In the genomic region with DNA sequence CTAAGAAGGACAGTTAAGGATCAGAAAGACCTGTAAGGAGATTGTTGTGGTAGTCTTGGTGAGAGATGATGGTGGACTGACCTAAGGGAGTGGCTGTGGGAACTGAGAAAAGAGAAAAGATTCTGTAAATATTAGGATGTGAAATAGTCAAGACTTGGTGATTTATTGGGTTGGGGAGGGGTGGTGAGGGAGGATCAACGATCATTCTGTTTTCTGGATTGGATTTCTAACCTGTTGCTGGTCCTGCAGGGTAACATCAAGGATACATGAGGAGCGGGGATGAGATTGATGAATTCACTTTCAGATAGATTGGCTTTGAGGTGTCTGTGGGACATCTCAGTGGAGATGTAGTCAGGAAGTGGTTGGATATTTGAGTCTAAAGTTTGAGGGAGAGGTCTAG, we compare ENCODE assay signal across 17 cellular contexts. TPM values are rescaled to one million over a fixed set of nuclear protein-coding genes. Genes with fewer than 3 reads are reported as not detected.
DNase-seq lines count a peak whose midpoint lies in the region; ATAC-seq, FAIRE-seq and TF ChIP-seq lines count a peak whose summit lies in the region.
"Had no signal": no experiment of that assay in that cellular context is flagged by ENCODE, and none has a peak within 500 bp of the region (broad histone marks: within the 10 kb centered on the region; RNA-seq: fewer than 3 reads in every experiment).

No MANE protein-coding gene starts in this region.

- H3K27ac ChIP-seq in HepG2 (ENCODE audit: extremely low read length, insufficient read depth, low read length) (no peak overlapping the region), right lobe of liver (no peak overlapping the region), SJCRH30 (no peak overlapping the region), iPS-18a (ENCODE audit: low read length) (no peak overlapping the region)
- H3K27ac ChIP-seq: neutrophil had no signal

- 93% methylated on average over 2 of the region's 2 CpGs for WGBS in HepG2 (ENCODE audit: low lambda C conversion rate)
- 72% methylated on average over 2 of the region's 2 CpGs for WGBS in right lobe of liver (ENCODE audit: insufficient coverage, low coverage, low lambda C conversion rate, missing lambda C conversion rate)

- FAIRE-seq in HepG2 (lab: Jason Lieb, UNC), result no peak
- FAIRE-seq: A204.1, RCC 7860 had no signal

- in situ Hi-C loops in HepG2 (cut with HindIII; ENCODE audit: extremely low pct_ligation_motif_present, low pct_unique_long_range_greater_than_20kb), result no loop called here

- POLR2A ChIA-PET in HepG2 (lab: Yijun Ruan, JAX), result no interaction called here

- H3K9ac ChIP-seq in HepG2 (ENCODE audit: insufficient read depth, low read depth, low read length) (peak overlapping the region; percentile 58), iPS-18a (ENCODE audit: low read length) (no peak overlapping the region)

- peaks cover 0 to 3% of the 10 kb centered on the region in 2 experiments; a peak in 1 of 5 replicates for H3K36me3 ChIP-seq in HepG2 (replicated peaks in 1 of 2; ENCODE audit: control insufficient read depth in 1 of 2, insufficient read depth in 2 of 2, low read length in 2 of 2)
- H3K36me3 ChIP-seq in right lobe of liver, result no peaks in the 10 kb centered on the region
- H3K36me3 ChIP-seq in SJCRH30, result peaks cover 2% of the 10 kb centered on the region; the same call in 1 of the 2 replicates
- H3K36me3 ChIP-seq in iPS-18a (ENCODE audit: control insufficient read depth, low read depth, low read length), result peaks cover 2% of the 10 kb centered on the region

- H3K4me1 ChIP-seq in HepG2 (ENCODE audit: insufficient read depth, low read length), result peaks cover 13% of the 10 kb centered on the region
- peaks cover 0 to 4% (median 0%) of the 10 kb centered on the region in 4 donors for H3K4me1 ChIP-seq in right lobe of liver
- H3K4me1 ChIP-seq in SJCRH30, result no peaks in the 10 kb centered on the region
- no peaks in the 10 kb centered on the region for H3K4me1 ChIP-seq in iPS-18a (ENCODE audit: control insufficient read depth, low read depth, low read length)

- TF ChIP-seq RAD21 in HepG2 (CRISPR knock-in tag; IDR thresholded peaks at IDR 0.05), result no peak

- TF ChIP-seq POLR2A in HepG2 (IDR thresholded peaks at IDR 0.05; ENCODE audit: insufficient read depth in 1 of 2, low read depth in 2 of 2, low read length in 2 of 2) (no peak), right lobe of liver (IDR thresholded peaks at IDR 0.05) (no peak)

- ATAC-seq in HepG2, result no peak
- no peak for ATAC-seq in right lobe of liver
- ATAC-seq in HG03439 (IDR thresholded peaks at IDR 0.05; ENCODE audit: unreplicated experiment), result no peak
- no peak for ATAC-seq in GM18861 (IDR thresholded peaks at IDR 0.05; ENCODE audit: unreplicated experiment)
- ATAC-seq: stimulated activated naive CD8-positive, alpha-beta T cell treated with anti-CD3 and anti-CD28 coated beads, Interleukin-15, amount 100 ng/mL, for 72 hours; T-helper 17 cell had no signal

- TF ChIP-seq CTCF in HepG2 (CRISPR knock-in tag; IDR thresholded peaks at IDR 0.05), result no peak
- no peak for TF ChIP-seq CTCF in right lobe of liver (IDR thresholded peaks at IDR 0.05)

- intact Hi-C loops in HepG2 (cut with micrococcal nuclease; ENCODE audit: unreplicated experiment) (loop anchor here (10.0 kb wide), 1 partner anchor 52 kb away; a partner anchor contains a TSS), right lobe of liver (cut with DNase I) (no loop called here)

- peak overlapping the region; percentile 38 to 86 (median 83); a peak in 3 of 6 replicates for H3K4me3 ChIP-seq in HepG2 (replicated peaks in 1 of 3; ENCODE audit: insufficient read depth in 1 of 3, low read depth in 2 of 3, low read length in 3 of 3)
- peak overlapping the region in 1 of 3 donors; percentile 72 for H3K4me3 ChIP-seq in right lobe of liver
- peak overlapping the region; percentile 78 for H3K4me3 ChIP-seq in SJCRH30
- H3K4me3 ChIP-seq in iPS-18a (ENCODE audit: low read length), result peak overlapping the region; percentile 95

- BruUV-seq in HepG2 (replicated peaks; lab: Mats Ljungman, UMichigan), result no TSS peak

- H3K9me3 ChIP-seq in HepG2 (ENCODE audit: low read length) (no peaks in the 10 kb centered on the region), right lobe of liver (no peaks in the 10 kb centered on the region), SJCRH30 (replicated peaks) (no peaks in the 10 kb centered on the region), iPS-18a (ENCODE audit: control insufficient read depth, low read depth, low read length) (peaks cover 5% of the 10 kb centered on the region)
- H3K9me3 ChIP-seq: neutrophil had no signal

- H3K27me3 ChIP-seq in HepG2 (ENCODE audit: control insufficient read depth in 1 of 2, insufficient read depth in 2 of 2, low read length in 2 of 2) (no peaks in the 10 kb centered on the region), right lobe of liver (no peaks in the 10 kb centered on the region), SJCRH30 (no peaks in the 10 kb centered on the region), iPS-18a (ENCODE audit: control insufficient read depth, insufficient read depth, low read length) (no peaks in the 10 kb centered on the region)
- H3K27me3 ChIP-seq: neutrophil had no signal

- CTCF ChIA-PET in HepG2 (lab: Yijun Ruan, JAX; ENCODE audit: low intra/inter-chr PET ratio, low total read pairs), result no interaction called here

- H2AFZ ChIP-seq in HepG2 (ENCODE audit: low read length), result no peak overlapping the region

- TF ChIP-seq EP300 in HepG2 (IDR thresholded peaks at IDR 0.05; ENCODE audit: low read depth in 2 of 2, low read length in 2 of 2), result no peak
- no peak for TF ChIP-seq EP300 in HepG2 (CRISPR knock-in tag; IDR thresholded peaks at IDR 0.05; ENCODE audit: borderline replicate concordance)

- no peak for DNase-seq in HepG2 (ENCODE audit: low spot score)
- DNase-seq in right lobe of liver, result no peak
- no peak for DNase-seq in SJCRH30
- no peak for DNase-seq in NCI-H69 (lab: John Stamatoyannopoulos, UW)
- DNase-seq in EL, result no peak
- DNase-seq: activated CD4-positive, alpha-beta T cell treated with anti-CD3 and anti-CD28 coated beads for 4 hours; activated T-cell treated with anti-CD3 and anti-CD28 coated beads, Interleukin-2, amount 50 U/mL, for 24 hours; hippocampal formation; NCI-H446; stimulated activated naive CD8-positive, alpha-beta T cell treated with anti-CD3 and anti-CD28 coated beads, Interleukin-15, amount 100 ng/mL, for 72 hours; T-helper 17 cell had no signal

- peak overlapping the region; percentile 84 for H3K4me2 ChIP-seq in HepG2 (ENCODE audit: low read depth, low read length)

- no peaks in the 10 kb centered on the region for H4K20me1 ChIP-seq in HepG2 (ENCODE audit: insufficient read depth, low read length)

- H3K79me2 ChIP-seq in HepG2 (ENCODE audit: insufficient read depth, low read length), result peaks cover 16% of the 10 kb centered on the region

RNA-seq across cellular contexts. Expression of a gene that starts 1.4 kb away (rescaled TPM):
- 29.5 and 43.2 TPM in 2 replicates for total RNA-seq in HepG2 (2016; rRNA removed; fragmentation: Illumina TruSeq; extraction: Trizol)
- total RNA-seq in HepG2 (2016; cell fraction: cytosol; rRNA removed; fragmentation: Illumina TruSeq; extraction: Trizol; ENCODE audit: low read depth), result 10.7 and 11.2 TPM in 2 replicates
- 30.4 and 46.3 TPM in 2 replicates for total RNA-seq in HepG2 (2016; cell fraction: insoluble cytoplasmic fraction; rRNA removed; fragmentation: Illumina TruSeq; extraction: Trizol)
- 12.8 and 13.8 TPM in 2 replicates for total RNA-seq in HepG2 (2016; cell fraction: membrane; rRNA removed; fragmentation: Illumina TruSeq; extraction: Trizol)
- total RNA-seq in HepG2 (2016; cell fraction: nucleus; rRNA removed; fragmentation: Illumina TruSeq; extraction: Trizol), result 15.0 and 15.2 TPM in 2 replicates
- 9.9 and 12.6 TPM in 2 replicates for polyA plus RNA-seq in HepG2 (2011; rRNA removed)
- polyA plus RNA-seq in HepG2 (2011; cell fraction: cytosol; rRNA removed), result 4.8 and 7.0 TPM in 2 replicates
- 2.0 and 6.0 TPM in 2 replicates for polyA plus RNA-seq in HepG2 (2011; cell fraction: nucleus; rRNA removed)
- 26.8 and 37.1 TPM in 2 replicates for polyA plus RNA-seq in HepG2 (2012)
- 16.6 and 17.5 TPM in 2 replicates for polyA plus RNA-seq in HepG2 (2016; cell fraction: cytosol; fragmentation: Illumina TruSeq; extraction: Trizol; ENCODE audit: low read depth)
- polyA plus RNA-seq in HepG2 (2016; cell fraction: insoluble cytoplasmic fraction; fragmentation: Illumina TruSeq; extraction: Trizol; ENCODE audit: low read depth), result 70.9 and 79.1 TPM in 2 replicates
- 17.8 and 21.6 TPM in 2 replicates for polyA plus RNA-seq in HepG2 (2016; cell fraction: membrane; fragmentation: Illumina TruSeq; extraction: Trizol; ENCODE audit: low read depth)
- polyA plus RNA-seq in HepG2 (2016; cell fraction: nucleus; fragmentation: Illumina TruSeq; extraction: Trizol; ENCODE audit: insufficient read depth, low read depth), result 25.2 and 26.0 TPM in 2 replicates
- 1.4 and 2.5 TPM in 2 replicates for polyA minus RNA-seq in HepG2 (2011; rRNA and poly(A)+ RNA removed; ENCODE audit: low replicate concordance)
- polyA minus RNA-seq in HepG2 (2011; cell fraction: cytosol; rRNA and poly(A)+ RNA removed), result 3.7 and 4.5 TPM in 2 replicates
- polyA minus RNA-seq in HepG2 (2011; cell fraction: nucleus; rRNA and poly(A)+ RNA removed), result 12.4 and 15.5 TPM in 2 replicates
- 1 to 10 TPM; 6.1 to 9.3 (median 8.1) TPM for total RNA-seq in right lobe of liver
- total RNA-seq in SJCRH30 (2014; rRNA removed; shearing (Covaris generic)), result 35.9 and 60.9 TPM in 2 replicates

RNA-seq across cellular contexts. Expression of a gene that starts 51.2 kb away (rescaled TPM):
- not detected in 2 replicates for total RNA-seq in HepG2 (2016; rRNA removed; fragmentation: Illumina TruSeq; extraction: Trizol)
- total RNA-seq in HepG2 (2016; cell fraction: cytosol; rRNA removed; fragmentation: Illumina TruSeq; extraction: Trizol; ENCODE audit: low read depth), result not detected in 2 replicates
- 0.04 TPM in 1 of 2 replicates, not detected in the other for total RNA-seq in HepG2 (2016; cell fraction: insoluble cytoplasmic fraction; rRNA removed; fragmentation: Illumina TruSeq; extraction: Trizol)
- total RNA-seq in HepG2 (2016; cell fraction: membrane; rRNA removed; fragmentation: Illumina TruSeq; extraction: Trizol), result not detected in 2 replicates
- not detected in 2 replicates for total RNA-seq in HepG2 (2016; cell fraction: nucleus; rRNA removed; fragmentation: Illumina TruSeq; extraction: Trizol)
- polyA plus RNA-seq in HepG2 (2011; rRNA removed), result 0.01 TPM in 1 of 2 replicates, not detected in the other
- not detected in 2 replicates for polyA plus RNA-seq in HepG2 (2011; cell fraction: cytosol; rRNA removed)
- not detected in 2 replicates for polyA plus RNA-seq in HepG2 (2011; cell fraction: nucleus; rRNA removed)
- not detected in 2 replicates for polyA plus RNA-seq in HepG2 (2012)
- not detected in 2 replicates for polyA plus RNA-seq in HepG2 (2016; cell fraction: cytosol; fragmentation: Illumina TruSeq; extraction: Trizol; ENCODE audit: low read depth)
- not detected in 2 replicates for polyA plus RNA-seq in HepG2 (2016; cell fraction: insoluble cytoplasmic fraction; fragmentation: Illumina TruSeq; extraction: Trizol; ENCODE audit: low read depth)
- polyA plus RNA-seq in HepG2 (2016; cell fraction: membrane; fragmentation: Illumina TruSeq; extraction: Trizol; ENCODE audit: low read depth), result not detected in 2 replicates
- polyA plus RNA-seq in HepG2 (2016; cell fraction: nucleus; fragmentation: Illumina TruSeq; extraction: Trizol; ENCODE audit: insufficient read depth, low read depth), result 0.11 TPM in 1 of 2 replicates, not detected in the other
- not detected in 2 replicates for polyA minus RNA-seq in HepG2 (2011; rRNA and poly(A)+ RNA removed; ENCODE audit: low replicate concordance)
- not detected in 2 replicates for polyA minus RNA-seq in HepG2 (2011; cell fraction: cytosol; rRNA and poly(A)+ RNA removed)
- polyA minus RNA-seq in HepG2 (2011; cell fraction: nucleus; rRNA and poly(A)+ RNA removed), result not detected in 2 replicates
- 1 to 10 TPM; 1.2 to 4.1 (median 2.5) TPM for total RNA-seq in right lobe of liver
- 0.18 and 0.20 TPM in 2 replicates for total RNA-seq in SJCRH30 (2014; rRNA removed; shearing (Covaris generic))

RNA-seq across cellular contexts. Expression of a gene that starts 55.9 kb away (rescaled TPM):
- total RNA-seq in HepG2 (2016; rRNA removed; fragmentation: Illumina TruSeq; extraction: Trizol), result 9.5 and 15.6 TPM in 2 replicates
- 0.51 and 0.53 TPM in 2 replicates for total RNA-seq in HepG2 (2016; cell fraction: cytosol; rRNA removed; fragmentation: Illumina TruSeq; extraction: Trizol; ENCODE audit: low read depth)
- total RNA-seq in HepG2 (2016; cell fraction: insoluble cytoplasmic fraction; rRNA removed; fragmentation: Illumina TruSeq; extraction: Trizol), result 8.9 and 15.0 TPM in 2 replicates
- 2.8 and 3.0 TPM in 2 replicates for total RNA-seq in HepG2 (2016; cell fraction: membrane; rRNA removed; fragmentation: Illumina TruSeq; extraction: Trizol)
- 6.5 and 7.0 TPM in 2 replicates for total RNA-seq in HepG2 (2016; cell fraction: nucleus; rRNA removed; fragmentation: Illumina TruSeq; extraction: Trizol)
- 0.47 and 0.86 TPM in 2 replicates for polyA plus RNA-seq in HepG2 (2011; rRNA removed)
- 0.35 and 0.44 TPM in 2 replicates for polyA plus RNA-seq in HepG2 (2011; cell fraction: cytosol; rRNA removed)
- 0.31 and 0.34 TPM in 2 replicates for polyA plus RNA-seq in HepG2 (2011; cell fraction: nucleus; rRNA removed)
- 0.69 and 2.0 TPM in 2 replicates for polyA plus RNA-seq in HepG2 (2012)
- 0.15 and 0.16 TPM in 2 replicates for polyA plus RNA-seq in HepG2 (2016; cell fraction: cytosol; fragmentation: Illumina TruSeq; extraction: Trizol; ENCODE audit: low read depth)
- 9.3 and 9.9 TPM in 2 replicates for polyA plus RNA-seq in HepG2 (2016; cell fraction: insoluble cytoplasmic fraction; fragmentation: Illumina TruSeq; extraction: Trizol; ENCODE audit: low read depth)
- polyA plus RNA-seq in HepG2 (2016; cell fraction: membrane; fragmentation: Illumina TruSeq; extraction: Trizol; ENCODE audit: low read depth), result 0.56 and 0.79 TPM in 2 replicates
- polyA plus RNA-seq in HepG2 (2016; cell fraction: nucleus; fragmentation: Illumina TruSeq; extraction: Trizol; ENCODE audit: insufficient read depth, low read depth), result 5.2 and 5.3 TPM in 2 replicates
- polyA minus RNA-seq in HepG2 (2011; rRNA and poly(A)+ RNA removed; ENCODE audit: low replicate concordance), result 0.68 and 2.3 TPM in 2 replicates
- 1.1 and 1.7 TPM in 2 replicates for polyA minus RNA-seq in HepG2 (2011; cell fraction: cytosol; rRNA and poly(A)+ RNA removed)
- 2.2 TPM in 2 replicates for polyA minus RNA-seq in HepG2 (2011; cell fraction: nucleus; rRNA and poly(A)+ RNA removed)
- total RNA-seq in right lobe of liver, result under 1 TPM in 4 of 6 experiments, not detected in 2; 0.09 to 0.62 (median 0.30) TPM
- total RNA-seq in SJCRH30 (2014; rRNA removed; shearing (Covaris generic)), result 34.8 and 36.6 TPM in 2 replicates
